ENCODE assay signal across 7 cellular contexts in the genomic region with DNA sequence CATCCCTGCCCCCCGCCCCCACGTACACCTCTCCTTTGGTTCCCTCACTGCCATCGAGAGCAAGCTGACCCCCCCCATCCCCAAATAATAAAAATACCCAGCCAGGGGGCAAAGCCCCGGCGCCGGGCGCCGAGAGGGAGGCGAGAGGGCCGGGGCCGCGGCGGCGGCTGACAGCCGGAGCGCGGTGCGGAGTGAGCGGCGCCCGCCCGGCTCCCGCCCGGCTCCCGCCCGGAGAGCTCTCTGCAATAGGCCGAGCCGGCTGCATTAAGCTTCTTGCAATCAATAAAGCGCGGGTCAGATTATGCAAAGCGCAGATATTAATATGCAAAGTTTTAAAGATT. TPM values are rescaled to one million over a fixed set of nuclear protein-coding genes. Genes with fewer than 3 reads are reported as not detected.
A peak's percentile ranks its signal among the peaks of the same experiment; 100 is the strongest.
DNase-seq lines count a peak whose midpoint lies in the region; FAIRE-seq and TF ChIP-seq lines count a peak whose summit lies in the region.

No MANE protein-coding gene starts in this region.

- peaks cover 19% of the 10 kb centered on the region for H3K4me1 Mint-ChIP-seq in endothelial cell (ENCODE audit: unreplicated experiment)

- H3F3A ChIP-seq in neural cell (ENCODE audit: insufficient read depth, low read length, poor library complexity, severe bottlenecking), result peaks cover 7% of the 10 kb centered on the region

- H3K27me3 ChIP-seq in OCI-LY3 (ENCODE audit: low read depth, low read length), result peaks cover 51% of the 10 kb centered on the region
- H3K27me3 ChIP-seq in neural cell (ENCODE audit: insufficient read depth, low read depth, low read length), result no peaks in the 10 kb centered on the region

- no peak for TF ChIP-seq CTCF in GM13977 (IDR thresholded peaks at IDR 0.05; ENCODE audit: extremely low read depth, insufficient read depth, missing control alignments)
- TF ChIP-seq CTCF in OCI-LY3 (IDR thresholded peaks at IDR 0.05; ENCODE audit: low read depth, low read length), result no peak
- no peak for TF ChIP-seq CTCF in endothelial cell (IDR thresholded peaks at IDR 0.05; ENCODE audit: unreplicated experiment)
- TF ChIP-seq CTCF in neural cell (IDR thresholded peaks at IDR 0.05; ENCODE audit: poor library complexity, severe bottlenecking), result no peak

- no peak for TF ChIP-seq POLR2A in H54 (IDR thresholded peaks at IDR 0.05; ENCODE audit: low read depth, low read length)

- H3K27me3 Mint-ChIP-seq in endothelial cell (ENCODE audit: unreplicated experiment), result peaks cover 17% of the 10 kb centered on the region

- H3K4me3 ChIP-seq in OCI-LY3 (ENCODE audit: low read length) (peak overlapping the region; percentile 73), neural cell (ENCODE audit: low read length) (peak overlapping the region; percentile 87)

- H3K9me2 ChIP-seq in neural cell (ENCODE audit: insufficient read depth, low read length), result no peaks in the 10 kb centered on the region

- no peaks in the 10 kb centered on the region for H3K9me3 Mint-ChIP-seq in endothelial cell (ENCODE audit: unreplicated experiment)

- H3K4me2 ChIP-seq in OCI-LY3 (ENCODE audit: low read length), result peak overlapping the region; percentile 71
- no peak overlapping the region for H3K4me2 ChIP-seq in neural cell (ENCODE audit: low read length)

- H2AFZ ChIP-seq in OCI-LY3 (ENCODE audit: low read depth, low read length) (peak overlapping the region; percentile 58; the same call in 1 of the 2 replicates), neural cell (ENCODE audit: low read depth, low read length) (peak overlapping the region; percentile 11)

- FAIRE-seq in H54 (lab: Jason Lieb, UNC), result no peak

- TF ChIP-seq EP300 in neural cell (conservative IDR thresholded peaks at IDR 0.05; ENCODE audit: poor library complexity, severe bottlenecking), result no peak

- H3K9me3 ChIP-seq in OCI-LY3 (ENCODE audit: insufficient read depth, low read length), result no peaks in the 10 kb centered on the region
- H3K9me3 ChIP-seq in neural cell (ENCODE audit: low read length), result no peaks in the 10 kb centered on the region

- no peak for TF ChIP-seq RAD21 in neural cell (conservative IDR thresholded peaks at IDR 0.05)

- peak; percentile 44 for DNase-seq in GM13977 (ENCODE audit: low spot score)
- peak; percentile 30 for DNase-seq in endothelial cell (ENCODE audit: low spot score)
- no peak for DNase-seq in NCI-H2196 (lab: John Stamatoyannopoulos, UW; ENCODE audit: unreplicated experiment)
- DNase-seq in H54 (ENCODE audit: insufficient read length, low spot score), result no peak
- DNase-seq in NCI-H345 treated with DMSO at 0.1 percent for 48 hours (lab: John Stamatoyannopoulos, UW; ENCODE audit: unreplicated experiment), result no peak

- H3K36me3 Mint-ChIP-seq in endothelial cell (ENCODE audit: low read depth, unreplicated experiment), result no peaks in the 10 kb centered on the region

- no peaks in the 10 kb centered on the region for H4K20me1 ChIP-seq in OCI-LY3 (ENCODE audit: insufficient read depth, low read length)
- no peaks in the 10 kb centered on the region for H4K20me1 ChIP-seq in neural cell (ENCODE audit: insufficient read depth)

- H3K4me3 Mint-ChIP-seq in endothelial cell (ENCODE audit: unreplicated experiment), result peak overlapping the region; percentile 43

- H3K36me3 ChIP-seq in OCI-LY3 (replicated peaks; ENCODE audit: low read depth, low read length), result no peaks in the 10 kb centered on the region
- H3K36me3 ChIP-seq in neural cell (ENCODE audit: insufficient read depth, low read length), result no peaks in the 10 kb centered on the region

- in situ Hi-C loops in GM13977 (cut with MboI; ENCODE audit: low pct_unique_long_range_greater_than_20kb, low sequenced_read_pairs, unreplicated experiment), result no loop called here

- no peak overlapping the region for H3K27ac Mint-ChIP-seq in endothelial cell (ENCODE audit: unreplicated experiment)

- H3K27ac ChIP-seq in OCI-LY3 (ENCODE audit: low read length) (no peak overlapping the region), neural cell (ENCODE audit: low read length) (peak overlapping the region; percentile 100)

- H3K79me2 ChIP-seq in OCI-LY3 (ENCODE audit: low read length), result no peaks in the 10 kb centered on the region
- H3K79me2 ChIP-seq in neural cell (replicated peaks; ENCODE audit: insufficient read depth, low read length), result peaks cover 46% of the 10 kb centered on the region

- peak overlapping the region; percentile 19; the same call in 1 of the 2 replicates for H3K9ac ChIP-seq in OCI-LY3 (ENCODE audit: low read length)
- peak overlapping the region; percentile 100 for H3K9ac ChIP-seq in neural cell (ENCODE audit: low read length)

- peaks cover 7% of the 10 kb centered on the region for H3K4me1 ChIP-seq in OCI-LY3 (ENCODE audit: low read length)

TF ChIP-seq in neural cell, 6 proteins besides CTCF, POLR2A, EP300 and RAD21:
- TF ChIP-seq TAF1 (IDR thresholded peaks at IDR 0.05; ENCODE audit: low read depth), result peak; percentile 2
- TF ChIP-seq SMC3 (conservative IDR thresholded peaks at IDR 0.05; ENCODE audit: poor library complexity), result no peak

RNA-seq across cellular contexts. Expression of gene DEDD2, which starts 40.9 kb away (rescaled TPM):
- 27.1 TPM for total RNA-seq in endothelial cell (ENCODE audit: unreplicated experiment)
- 69.9 and 72.8 TPM in 2 replicates for polyA plus RNA-seq in neural cell
- polyA minus RNA-seq in neural cell, result 45.7 and 51.6 TPM in 2 replicates

RNA-seq across cellular contexts. Expression of gene ZNF526, which starts 43.5 kb away (rescaled TPM):
- total RNA-seq in endothelial cell (ENCODE audit: unreplicated experiment), result 13.9 TPM
- polyA plus RNA-seq in neural cell, result 2.1 TPM in 2 replicates
- polyA minus RNA-seq in neural cell, result 7.6 and 10.0 TPM in 2 replicates

RNA-seq across cellular contexts. Expression of gene POU2F2, which starts 44.4 kb away (rescaled TPM):
- total RNA-seq in endothelial cell (ENCODE audit: unreplicated experiment), result 5.7 TPM
- polyA plus RNA-seq in neural cell, result 7.7 and 12.4 TPM in 2 replicates
- 10.7 and 18.9 TPM in 2 replicates for polyA minus RNA-seq in neural cell

Comparison
In these comparisons a context has a peak if more than half of its experiments do, and no peak if none do; other contexts are left out.
1. DNase-seq: peak in GM13977 (single experiment) and endothelial cell (single experiment); none in NCI-H2196 (single experiment), H54 (single experiment) and NCI-H345 treated with DMSO at 0.1 percent for 48 hours (single experiment).